Comparison of ENCODE assay signal across 8 cellular contexts in the genomic region with DNA sequence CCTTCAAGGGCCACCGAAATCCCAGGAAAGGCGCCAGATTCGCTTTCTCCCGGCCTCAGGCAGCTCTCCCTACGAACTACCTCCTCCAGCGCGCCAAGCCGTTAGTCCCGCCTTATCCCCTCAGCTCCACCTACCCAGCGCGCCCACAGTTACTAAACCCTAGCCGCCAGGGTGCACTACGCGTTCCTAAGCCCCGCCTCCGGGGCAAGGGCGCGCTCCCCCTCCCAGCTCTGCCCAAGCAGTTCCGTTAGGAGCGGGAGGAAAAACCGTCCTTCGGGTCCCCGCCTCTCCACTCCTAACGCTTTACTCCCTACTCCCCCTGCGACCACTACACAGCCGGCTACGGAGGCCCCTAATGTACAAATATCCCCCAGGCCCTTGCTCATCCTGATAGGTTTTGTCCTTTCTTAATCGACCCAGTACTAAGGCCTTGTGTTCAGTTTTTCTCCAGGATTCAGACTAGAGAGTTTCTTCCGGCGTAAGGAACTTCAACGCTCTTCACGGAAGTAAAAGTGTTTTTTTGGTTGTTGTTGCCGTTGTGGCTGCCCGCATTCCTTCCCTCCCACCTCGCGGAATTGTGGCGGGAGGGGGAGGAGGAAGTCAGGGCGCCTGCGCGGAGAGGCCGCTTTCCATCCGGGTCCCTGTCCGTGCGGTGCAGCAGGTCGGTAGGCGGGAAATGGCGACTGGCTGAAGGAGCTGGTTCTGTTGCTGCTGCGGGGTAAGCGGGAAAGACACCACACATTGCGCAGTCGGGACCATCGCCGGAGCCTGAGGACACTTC. TPM values are rescaled to one million over a fixed set of nuclear protein-coding genes. Genes with fewer than 3 reads are reported as not detected.
DNase-seq lines count a peak whose midpoint lies in the region; ATAC-seq and TF ChIP-seq lines count a peak whose summit lies in the region.

TSS of gene CTDSPL2 (plus strand) at position 655 of the 781 bp plus-strand sequence. CDS start 31,386 bp downstream, outside the sequence.

- TF ChIP-seq CTCF in colonic mucosa (IDR thresholded peaks at IDR 0.05) = no peak

- H3K9me3 ChIP-seq in colonic mucosa = no peaks in the 10 kb centered on the region

- peak within 1 kb of the TSS; percentile 80 for H3K4me3 ChIP-seq in colonic mucosa

- H3K9ac ChIP-seq in colonic mucosa (ENCODE audit: low read depth in 2 of 2, low read length in 2 of 2) = peak within 1 kb of the TSS; percentile 89 to 99

- H3K27me3 ChIP-seq in colonic mucosa (no peaks in the 10 kb centered on the region), layer of hippocampus (ENCODE audit: control insufficient read depth, insufficient read depth, low read length) (no peaks in the 10 kb centered on the region)

- DNase-seq in C1 segment of cervical spinal cord (lab: John Stamatoyannopoulos, UW) = peak; percentile 92 to 99 (median 97)
- peak; percentile 98 to 99 for DNase-seq in NCI-H526 (lab: John Stamatoyannopoulos, UW)
- peak; percentile 97 for DNase-seq in activated CD4-positive, alpha-beta T cell treated with anti-CD3 and anti-CD28 coated beads for 48 hours
- DNase-seq in colonic mucosa = peak; percentile 98
- peak; percentile 85 for DNase-seq in stimulated activated CD4-positive, alpha-beta T cell treated with anti-CD3 and anti-CD28 coated beads, Interleukin-1b, Interleukin-23, amount 100 ng/mL, for 4 hours (ENCODE audit: low read depth in 2 of 2)

- no peaks in the 10 kb centered on the region for H3K36me3 ChIP-seq in colonic mucosa

- peaks cover 14% of the 10 kb centered on the region for H3K4me1 ChIP-seq in colonic mucosa

- H3K27ac ChIP-seq in colonic mucosa = peak within 1 kb of the TSS; percentile 98
- peak within 1 kb of the TSS; percentile 99 for H3K27ac ChIP-seq in layer of hippocampus (ENCODE audit: low read depth, low read length)

- ATAC-seq in GM19324 (IDR thresholded peaks at IDR 0.05; ENCODE audit: low FRiP score, unreplicated experiment) (peak; percentile 87), HG03469 (IDR thresholded peaks at IDR 0.05; ENCODE audit: unreplicated experiment) (peak; percentile 84)

- intact Hi-C loops in colonic mucosa (cut with DNase I) = loop anchor here (10.0 kb wide), 1 partner anchor 122 kb away; no protein-coding TSS in a partner anchor

RNA-seq across cellular contexts. Expression of gene CTDSPL2, which starts in this region (rescaled TPM):
- total RNA-seq in colonic mucosa = 10 to 100 TPM; 31.7 to 43.0 TPM

Comparison
In these comparisons a context has a peak if more than half of its experiments do, and no peak if none do; other contexts are left out.
1. Peak in every context shown above with its lines: DNase-seq, ATAC-seq, H3K4me3 ChIP-seq and H3K27ac ChIP-seq.